16 cellular contexts compared by ENCODE assay signal in the genomic region with DNA sequence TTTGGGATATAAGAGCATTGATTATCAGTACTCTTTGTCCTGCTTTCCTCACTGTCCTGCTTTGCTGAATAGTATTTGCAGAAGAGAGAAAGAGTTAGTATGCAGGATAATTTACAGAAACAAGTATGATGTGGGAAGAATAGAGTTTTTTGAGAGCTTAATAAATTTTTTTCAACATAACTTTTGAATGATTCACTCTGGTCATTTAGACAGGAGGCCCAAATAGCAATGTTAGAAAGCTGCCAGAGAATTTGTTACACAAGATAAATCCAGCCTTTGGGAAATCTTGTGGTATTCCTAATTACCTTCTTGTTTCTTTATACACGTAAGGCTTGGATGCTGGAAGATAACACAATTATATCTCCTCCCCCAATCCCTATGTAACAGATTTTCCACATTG.
DNase-seq lines count a peak whose midpoint lies in the region; ATAC-seq and FAIRE-seq lines count a peak whose summit lies in the region.
"Had no signal": no experiment of that assay in that cellular context is flagged by ENCODE, and none has a peak within 500 bp of the region (broad histone marks: within the 10 kb centered on the region; RNA-seq: fewer than 3 reads in every experiment).

No MANE protein-coding gene starts in this region.

- ATAC-seq in HG03457 (IDR thresholded peaks at IDR 0.05; ENCODE audit: unreplicated experiment): no peak
- no peak for ATAC-seq in HG02759 (IDR thresholded peaks at IDR 0.05; ENCODE audit: unreplicated experiment)
- ATAC-seq: right cardiac atrium had no signal

- FAIRE-seq in RCC 7860 (lab: Jason Lieb, UNC): no peak
- FAIRE-seq: kidney had no signal

- peak; percentile 1 for DNase-seq in Caki2 (ENCODE audit: low read depth)
- DNase-seq in NCI-H226: peak; percentile 91
- peak; percentile 51 for DNase-seq in fibroblast of gingiva (ENCODE audit: low read depth)
- peak; percentile 57 for DNase-seq in renal cortical epithelial cell (ENCODE audit: low read depth)
- DNase-seq in activated gamma-delta T cell (lab: John Stamatoyannopoulos, UW): no peak
- no peak for DNase-seq in RCC 7860 (ENCODE audit: low spot score)
- DNase-seq: aorta; cortex of kidney; heart right ventricle; kidney; NCI-H82; Peyer's patch; right cardiac atrium; stimulated activated CD4-positive, alpha-beta T cell treated with anti-CD3 and anti-CD28 coated beads, Interleukin-2, amount 100 ng/mL, for 48 hours had no signal

- in situ Hi-C loops in Caki2 (cut with HindIII; ENCODE audit: low pct_unique_long_range_greater_than_20kb, low sequenced_read_pairs): no loop called here

Comparison
In these comparisons a context has a peak if more than half of its experiments do, and no peak if none do; other contexts are left out.
1. DNase-seq: peak in Caki2 (single experiment), NCI-H226 (single experiment), fibroblast of gingiva (single experiment) and renal cortical epithelial cell (single experiment); none in activated gamma-delta T cell (single experiment) and RCC 7860 (single experiment).